Comparison of ENCODE assay signal across 1 cellular context in the genomic region with DNA sequence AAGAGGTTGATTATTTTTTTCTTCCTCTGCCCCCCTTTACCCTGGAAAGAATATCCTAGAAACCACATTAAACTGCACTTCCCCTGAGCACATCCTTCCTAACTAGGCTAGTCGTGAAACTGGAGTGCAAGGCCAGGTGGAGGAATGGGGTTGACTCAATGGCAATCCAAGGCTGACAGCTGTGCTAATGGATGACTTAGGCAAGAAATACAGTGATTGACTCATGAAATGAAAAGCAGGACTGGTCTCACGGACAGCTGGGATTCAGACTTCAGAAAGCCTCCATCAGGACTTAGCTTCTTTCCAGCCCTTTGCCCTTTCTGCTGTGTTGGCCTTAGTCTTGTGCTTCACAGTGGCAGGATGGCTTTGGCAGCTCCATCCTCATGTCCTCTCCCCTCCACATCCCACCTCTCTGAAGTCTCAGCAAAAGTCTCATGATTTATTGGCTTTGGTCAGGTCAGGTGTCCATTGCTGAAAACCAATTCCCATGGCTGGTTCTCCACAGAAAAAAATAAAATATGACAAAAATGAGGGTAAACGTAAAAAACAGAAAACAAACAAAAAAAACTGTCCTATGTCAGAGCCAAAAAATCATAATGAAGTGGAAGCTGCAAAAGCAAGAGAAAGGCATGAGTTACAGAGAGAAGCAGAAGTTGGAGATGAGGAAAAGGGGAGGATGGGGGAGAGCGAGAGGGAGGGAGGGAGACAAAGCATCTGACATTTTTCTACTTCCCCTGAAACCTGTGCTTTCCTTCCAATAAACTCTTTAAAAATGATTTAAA.
TF ChIP-seq lines count a peak whose summit lies in the region.

No MANE protein-coding gene starts in this region.

TF ChIP-seq in HCT116, 20 proteins besides CTCF, POLR2A, EP300 and RAD21 (continued from another document):
- TF ChIP-seq, protein P1, sequence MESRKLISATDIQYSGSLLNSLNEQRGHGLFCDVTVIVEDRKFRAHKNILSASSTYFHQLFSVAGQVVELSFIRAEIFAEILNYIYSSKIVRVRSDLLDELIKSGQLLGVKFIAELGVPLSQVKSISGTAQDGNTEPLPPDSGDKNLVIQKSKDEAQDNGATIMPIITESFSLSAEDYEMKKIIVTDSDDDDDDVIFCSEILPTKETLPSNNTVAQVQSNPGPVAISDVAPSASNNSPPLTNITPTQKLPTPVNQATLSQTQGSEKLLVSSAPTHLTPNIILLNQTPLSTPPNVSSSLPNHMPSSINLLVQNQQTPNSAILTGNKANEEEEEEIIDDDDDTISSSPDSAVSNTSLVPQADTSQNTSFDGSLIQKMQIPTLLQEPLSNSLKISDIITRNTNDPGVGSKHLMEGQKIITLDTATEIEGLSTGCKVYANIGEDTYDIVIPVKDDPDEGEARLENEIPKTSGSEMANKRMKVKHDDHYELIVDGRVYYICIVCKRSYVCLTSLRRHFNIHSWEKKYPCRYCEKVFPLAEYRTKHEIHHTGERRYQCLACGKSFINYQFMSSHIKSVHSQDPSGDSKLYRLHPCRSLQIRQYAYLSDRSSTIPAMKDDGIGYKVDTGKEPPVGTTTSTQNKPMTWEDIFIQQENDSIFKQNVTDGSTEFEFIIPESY (IDR thresholded peaks at IDR 0.05; ENCODE audit: extremely low read depth, insufficient replicate concordance, low read length), result no peak
- no peak for TF ChIP-seq ZFX (IDR thresholded peaks at IDR 0.05)
